In genomic region chr2:100189395-100189794, GRCh38 we compare ENCODE assay signal across 16 cellular contexts. TPM values are rescaled to one million over a fixed set of nuclear protein-coding genes. Genes with fewer than 3 reads are reported as not detected.
A peak's percentile ranks its signal among the peaks of the same experiment; 100 is the strongest.
DNase-seq lines count a peak whose midpoint lies in the region; ATAC-seq and TF ChIP-seq lines count a peak whose summit lies in the region.
"Had no signal": no experiment of that assay in that cellular context is flagged by ENCODE, and none has a peak within 500 bp of the region (broad histone marks: within the 10 kb centered on the region; RNA-seq: fewer than 3 reads in every experiment).

No MANE protein-coding gene starts in this region.

- intact Hi-C loops in heart left ventricle (cut with DNase I), result no loop called here
- intact Hi-C loops in cardiac septum (cut with DNase I), result loop anchor here (5.0 kb wide), 1 partner anchor 53 kb away; no protein-coding TSS in a partner anchor
- intact Hi-C loops in left ventricle myocardium superior (cut with micrococcal nuclease), result no loop called here

- ATAC-seq in heart left ventricle (peak in 3 of 4 donors; percentile 46 to 83 (median 48)), left ventricle myocardium superior (peak; percentile 31), GM21528 (IDR thresholded peaks at IDR 0.05; ENCODE audit: low FRiP score, unreplicated experiment) (no peak)
- ATAC-seq: CD8-positive, alpha-beta T cell; HepG2 had no signal

- no peak overlapping the region for H3K27ac ChIP-seq in heart left ventricle
- H3K27ac ChIP-seq: BLaER1 treated with 17β-estradiol and CSF1 and Interleukin-3, amounts not matched to agents 10 nM and 100 nM; GM23248 had no signal

- no peaks in the 10 kb centered on the region for H3K36me3 Mint-ChIP-seq in osteocyte (ENCODE audit: unreplicated experiment)
- H3K36me3 Mint-ChIP-seq: CD8-positive, alpha-beta T cell had no signal

- TF ChIP-seq POLR2A in heart left ventricle (IDR thresholded peaks at IDR 0.05), result no peak

- H3K9me3 Mint-ChIP-seq in osteocyte (ENCODE audit: unreplicated experiment), result no peaks in the 10 kb centered on the region
- H3K9me3 Mint-ChIP-seq: CD8-positive, alpha-beta T cell had no signal

- 38 to 53% (median 48%) methylated on average over 6 of the region's 6 CpGs for WGBS in heart left ventricle, 4 donors

- no peaks in the 10 kb centered on the region for H3K9me3 ChIP-seq in heart left ventricle
- H3K9me3 ChIP-seq: HAP-1 had no signal

- no peaks in the 10 kb centered on the region for H3K36me3 ChIP-seq in heart left ventricle
- H3K36me3 ChIP-seq: BLaER1 treated with 17β-estradiol and CSF1 and Interleukin-3, amounts not matched to agents 10 nM and 100 nM; HAP-1 had no signal

- TF ChIP-seq CTCF in heart left ventricle (IDR thresholded peaks at IDR 0.05), result no peak
- TF ChIP-seq CTCF in osteocyte (IDR thresholded peaks at IDR 0.05), result no peak

- no peaks in the 10 kb centered on the region for H3K27me3 Mint-ChIP-seq in osteocyte (ENCODE audit: unreplicated experiment)

- H3K4me1 ChIP-seq in heart left ventricle, result peaks cover 0 to 26% (median 12%) of the 10 kb centered on the region in 12 donors

- peaks cover 12% of the 10 kb centered on the region for H3K4me1 Mint-ChIP-seq in osteocyte (ENCODE audit: unreplicated experiment)

- H3K27ac Mint-ChIP-seq in osteocyte (ENCODE audit: unreplicated experiment), result no peak overlapping the region
- H3K27ac Mint-ChIP-seq: B cell; CD8-positive, alpha-beta T cell had no signal

- no peaks in the 10 kb centered on the region for H3K27me3 ChIP-seq in heart left ventricle
- H3K27me3 ChIP-seq: BLaER1 treated with 17β-estradiol and CSF1 and Interleukin-3, amounts not matched to agents 10 nM and 100 nM had no signal

- no peak overlapping the region for H3K4me3 Mint-ChIP-seq in osteocyte (ENCODE audit: unreplicated experiment)
- H3K4me3 Mint-ChIP-seq: B cell; CD8-positive, alpha-beta T cell had no signal

- DNase-seq in heart left ventricle, result no peak
- DNase-seq in cardiac septum (ENCODE audit: low spot score), result no peak
- no peak for DNase-seq in left ventricle myocardium superior
- DNase-seq in osteocyte (ENCODE audit: extremely low spot score, unreplicated experiment), result peak; percentile 3
- DNase-seq in ureter (ENCODE audit: low spot score), result no peak
- DNase-seq in activated gamma-delta T cell treated with Interleukin-2 at 50 U/mL for 16 hours, result no peak
- DNase-seq: Calu3; CD8-positive, alpha-beta T cell; DMS79 treated with DMSO at 0.1 percent for 48 hours; GF-D8; GM23248 had no signal

- H3K4me3 ChIP-seq in heart left ventricle, result no peak overlapping the region
- H3K4me3 ChIP-seq: BLaER1 treated with 17β-estradiol and CSF1 and Interleukin-3, amounts not matched to agents 10 nM and 100 nM; GM23248; HAP-1 had no signal

RNA-seq across cellular contexts. Expression of gene AFF3, which starts 47.0 kb away (rescaled TPM):
- total RNA-seq in heart left ventricle (10 to 100 TPM in 1 of 9 donors, 1 to 10 TPM in 8; 2.2 to 15.5 (median 6.9) TPM), cardiac septum (6.7 TPM), left ventricle myocardium superior (10.0 TPM), osteocyte (239 and 248 TPM in 2 replicates), ureter (25.6 TPM)
- 1 to 10 TPM; 1.3 to 3.2 TPM for polyA plus RNA-seq in heart left ventricle
- total RNA-seq: Calu3, HepG2 had no signal
- polyA plus RNA-seq: HepG2 had no signal
